Comparison of ENCODE assay signal across 1 cellular context in the genomic region with DNA sequence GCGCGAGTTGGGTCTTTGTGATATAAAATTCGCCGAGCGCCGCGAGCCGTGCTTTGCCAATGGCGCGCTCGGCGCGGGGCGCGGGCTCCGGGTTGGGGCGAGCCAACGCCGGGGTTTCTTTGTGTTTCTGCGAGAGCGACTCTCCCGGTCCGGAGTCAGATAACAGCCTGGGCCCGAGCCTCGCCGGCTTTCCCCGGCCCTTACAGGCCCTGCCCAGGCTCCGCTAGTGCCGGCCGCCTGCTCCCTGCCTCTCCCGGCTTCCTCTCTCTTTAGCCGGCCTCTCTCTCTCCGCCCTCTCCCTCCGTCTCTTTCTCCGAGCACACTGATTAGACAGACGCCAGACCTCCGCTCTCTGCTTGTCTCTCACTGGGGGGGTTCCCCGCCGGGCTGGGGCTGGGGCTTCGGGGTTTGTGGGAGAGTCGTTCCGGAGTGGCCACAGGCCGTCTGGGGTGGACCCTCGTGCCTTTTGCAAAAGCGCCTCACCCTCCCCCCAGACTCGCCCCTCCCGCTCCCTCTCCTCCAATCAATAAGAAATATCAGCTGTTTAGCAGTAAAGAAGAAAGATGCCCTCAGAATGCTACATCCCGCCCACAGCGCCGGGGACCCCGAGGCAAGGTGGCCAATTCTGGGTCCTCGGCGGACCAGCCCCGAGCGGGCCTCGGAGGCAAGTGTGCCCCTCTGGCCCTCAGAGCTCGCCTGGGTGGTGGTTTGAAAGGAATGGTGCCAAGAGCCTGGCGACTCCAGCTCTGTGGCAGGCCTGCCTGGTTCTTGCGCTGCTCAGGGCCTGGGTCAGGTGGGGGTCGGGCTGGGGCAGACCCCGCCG.
TF ChIP-seq lines count a peak whose summit lies in the region.

No MANE protein-coding gene starts in this region.

TF ChIP-seq in H1, 55 proteins besides CTCF, POLR2A, EP300 and RAD21 (continued from another document):
- TF ChIP-seq KDM4A (IDR thresholded peaks at IDR 0.05; ENCODE audit: low read depth, low read length, severe bottlenecking) (peak; percentile 55), SP1 (IDR thresholded peaks at IDR 0.05; ENCODE audit: low read depth, low read length) (peak; percentile 61; the same call in 1 of the 2 replicates), CTBP2 (IDR thresholded peaks at IDR 0.05; ENCODE audit: borderline replicate concordance, insufficient read depth, insufficient read length, low read length) (peak; percentile 98), TAF7 (optimal IDR thresholded peaks at IDR 0.05; ENCODE audit: borderline replicate concordance, low read depth, low read length) (no peak), JUN (IDR thresholded peaks at IDR 0.05; ENCODE audit: low read depth, low read length) (peak; percentile 70; the same call in 1 of the 2 replicates), CBX8 (IDR thresholded peaks at IDR 0.05; ENCODE audit: borderline replicate concordance, low read depth, low read length) (0 out of 2 replicates have a peak, but pooled peaks have one; percentile 46), EGR1 (IDR thresholded peaks at IDR 0.05; ENCODE audit: borderline replicate concordance, low read depth, low read length) (peak; percentile 75; the same call in 1 of the 2 replicates), GTF2F1 (IDR thresholded peaks at IDR 0.05; ENCODE audit: borderline replicate concordance, low read depth, low read length) (no peak), CHD1 (IDR thresholded peaks at IDR 0.05; ENCODE audit: low read depth, low read length) (peak; percentile 45; the same call in 1 of the 2 replicates), TBP (IDR thresholded peaks at IDR 0.05; ENCODE audit: low read depth, low read length) (peak; percentile 89), RNF2 (IDR thresholded peaks at IDR 0.05; ENCODE audit: borderline replicate concordance, low read depth, low read length, missing control alignments, poor library complexity, severe bottlenecking) (peak; percentile 60)
- TF ChIP-seq, protein P1, sequence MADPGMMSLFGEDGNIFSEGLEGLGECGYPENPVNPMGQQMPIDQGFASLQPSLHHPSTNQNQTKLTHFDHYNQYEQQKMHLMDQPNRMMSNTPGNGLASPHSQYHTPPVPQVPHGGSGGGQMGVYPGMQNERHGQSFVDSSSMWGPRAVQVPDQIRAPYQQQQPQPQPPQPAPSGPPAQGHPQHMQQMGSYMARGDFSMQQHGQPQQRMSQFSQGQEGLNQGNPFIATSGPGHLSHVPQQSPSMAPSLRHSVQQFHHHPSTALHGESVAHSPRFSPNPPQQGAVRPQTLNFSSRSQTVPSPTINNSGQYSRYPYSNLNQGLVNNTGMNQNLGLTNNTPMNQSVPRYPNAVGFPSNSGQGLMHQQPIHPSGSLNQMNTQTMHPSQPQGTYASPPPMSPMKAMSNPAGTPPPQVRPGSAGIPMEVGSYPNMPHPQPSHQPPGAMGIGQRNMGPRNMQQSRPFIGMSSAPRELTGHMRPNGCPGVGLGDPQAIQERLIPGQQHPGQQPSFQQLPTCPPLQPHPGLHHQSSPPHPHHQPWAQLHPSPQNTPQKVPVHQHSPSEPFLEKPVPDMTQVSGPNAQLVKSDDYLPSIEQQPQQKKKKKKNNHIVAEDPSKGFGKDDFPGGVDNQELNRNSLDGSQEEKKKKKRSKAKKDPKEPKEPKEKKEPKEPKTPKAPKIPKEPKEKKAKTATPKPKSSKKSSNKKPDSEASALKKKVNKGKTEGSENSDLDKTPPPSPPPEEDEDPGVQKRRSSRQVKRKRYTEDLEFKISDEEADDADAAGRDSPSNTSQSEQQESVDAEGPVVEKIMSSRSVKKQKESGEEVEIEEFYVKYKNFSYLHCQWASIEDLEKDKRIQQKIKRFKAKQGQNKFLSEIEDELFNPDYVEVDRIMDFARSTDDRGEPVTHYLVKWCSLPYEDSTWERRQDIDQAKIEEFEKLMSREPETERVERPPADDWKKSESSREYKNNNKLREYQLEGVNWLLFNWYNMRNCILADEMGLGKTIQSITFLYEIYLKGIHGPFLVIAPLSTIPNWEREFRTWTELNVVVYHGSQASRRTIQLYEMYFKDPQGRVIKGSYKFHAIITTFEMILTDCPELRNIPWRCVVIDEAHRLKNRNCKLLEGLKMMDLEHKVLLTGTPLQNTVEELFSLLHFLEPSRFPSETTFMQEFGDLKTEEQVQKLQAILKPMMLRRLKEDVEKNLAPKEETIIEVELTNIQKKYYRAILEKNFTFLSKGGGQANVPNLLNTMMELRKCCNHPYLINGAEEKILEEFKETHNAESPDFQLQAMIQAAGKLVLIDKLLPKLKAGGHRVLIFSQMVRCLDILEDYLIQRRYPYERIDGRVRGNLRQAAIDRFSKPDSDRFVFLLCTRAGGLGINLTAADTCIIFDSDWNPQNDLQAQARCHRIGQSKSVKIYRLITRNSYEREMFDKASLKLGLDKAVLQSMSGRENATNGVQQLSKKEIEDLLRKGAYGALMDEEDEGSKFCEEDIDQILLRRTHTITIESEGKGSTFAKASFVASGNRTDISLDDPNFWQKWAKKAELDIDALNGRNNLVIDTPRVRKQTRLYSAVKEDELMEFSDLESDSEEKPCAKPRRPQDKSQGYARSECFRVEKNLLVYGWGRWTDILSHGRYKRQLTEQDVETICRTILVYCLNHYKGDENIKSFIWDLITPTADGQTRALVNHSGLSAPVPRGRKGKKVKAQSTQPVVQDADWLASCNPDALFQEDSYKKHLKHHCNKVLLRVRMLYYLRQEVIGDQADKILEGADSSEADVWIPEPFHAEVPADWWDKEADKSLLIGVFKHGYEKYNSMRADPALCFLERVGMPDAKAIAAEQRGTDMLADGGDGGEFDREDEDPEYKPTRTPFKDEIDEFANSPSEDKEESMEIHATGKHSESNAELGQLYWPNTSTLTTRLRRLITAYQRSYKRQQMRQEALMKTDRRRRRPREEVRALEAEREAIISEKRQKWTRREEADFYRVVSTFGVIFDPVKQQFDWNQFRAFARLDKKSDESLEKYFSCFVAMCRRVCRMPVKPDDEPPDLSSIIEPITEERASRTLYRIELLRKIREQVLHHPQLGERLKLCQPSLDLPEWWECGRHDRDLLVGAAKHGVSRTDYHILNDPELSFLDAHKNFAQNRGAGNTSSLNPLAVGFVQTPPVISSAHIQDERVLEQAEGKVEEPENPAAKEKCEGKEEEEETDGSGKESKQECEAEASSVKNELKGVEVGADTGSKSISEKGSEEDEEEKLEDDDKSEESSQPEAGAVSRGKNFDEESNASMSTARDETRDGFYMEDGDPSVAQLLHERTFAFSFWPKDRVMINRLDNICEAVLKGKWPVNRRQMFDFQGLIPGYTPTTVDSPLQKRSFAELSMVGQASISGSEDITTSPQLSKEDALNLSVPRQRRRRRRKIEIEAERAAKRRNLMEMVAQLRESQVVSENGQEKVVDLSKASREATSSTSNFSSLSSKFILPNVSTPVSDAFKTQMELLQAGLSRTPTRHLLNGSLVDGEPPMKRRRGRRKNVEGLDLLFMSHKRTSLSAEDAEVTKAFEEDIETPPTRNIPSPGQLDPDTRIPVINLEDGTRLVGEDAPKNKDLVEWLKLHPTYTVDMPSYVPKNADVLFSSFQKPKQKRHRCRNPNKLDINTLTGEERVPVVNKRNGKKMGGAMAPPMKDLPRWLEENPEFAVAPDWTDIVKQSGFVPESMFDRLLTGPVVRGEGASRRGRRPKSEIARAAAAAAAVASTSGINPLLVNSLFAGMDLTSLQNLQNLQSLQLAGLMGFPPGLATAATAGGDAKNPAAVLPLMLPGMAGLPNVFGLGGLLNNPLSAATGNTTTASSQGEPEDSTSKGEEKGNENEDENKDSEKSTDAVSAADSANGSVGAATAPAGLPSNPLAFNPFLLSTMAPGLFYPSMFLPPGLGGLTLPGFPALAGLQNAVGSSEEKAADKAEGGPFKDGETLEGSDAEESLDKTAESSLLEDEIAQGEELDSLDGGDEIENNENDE (IDR thresholded peaks at IDR 0.05; ENCODE audit: insufficient replicate concordance, low read length) = no peak
TF ChIP-seq in H1: peak in this region for 10.
